ENCODE assay signal across 8 cellular contexts in genomic region chr12:57632369-57632897, GRCh38.
DNase-seq lines count a peak whose midpoint lies in the region; ATAC-seq, FAIRE-seq and TF ChIP-seq lines count a peak whose summit lies in the region.

No MANE protein-coding gene starts in this region.

- no peaks in the 10 kb centered on the region for H3K9me3 Mint-ChIP-seq in effector memory CD8-positive, alpha-beta T cell

- no peaks in the 10 kb centered on the region for H3K27me3 ChIP-seq in SU-DHL-6 (ENCODE audit: low read length)
- H3K27me3 ChIP-seq in muscle layer of colon (ENCODE audit: control insufficient read depth in 1 of 2, insufficient read depth in 2 of 2, low read length in 2 of 2), result peaks cover 5 to 42% of the 10 kb centered on the region in 2 donors

- H3K9ac ChIP-seq in SU-DHL-6 (ENCODE audit: low read length), result peak overlapping the region; percentile 71
- H3K9ac ChIP-seq in muscle layer of colon (ENCODE audit: low read length), result no peak overlapping the region

- peaks cover 9 to 10% of the 10 kb centered on the region in 2 donors for H3K4me1 Mint-ChIP-seq in effector memory CD8-positive, alpha-beta T cell (ENCODE audit: low read depth in 2 of 2)

- H2AFZ ChIP-seq in SU-DHL-6 (ENCODE audit: low read depth, low read length, severe bottlenecking), result peak overlapping the region; percentile 96

- no peaks in the 10 kb centered on the region for H3K9me2 ChIP-seq in SU-DHL-6 (replicated peaks; ENCODE audit: insufficient read depth, low read length)

- H3K4me1 ChIP-seq in muscle layer of colon (ENCODE audit: insufficient read depth, low read length), result no peaks in the 10 kb centered on the region

- no peak for FAIRE-seq in H54 (lab: Jason Lieb, UNC)

- H3K27ac ChIP-seq in C4-2B (peak overlapping the region; percentile 57), SU-DHL-6 (ENCODE audit: low read depth, low read length) (no peak overlapping the region), muscle layer of colon (ENCODE audit: low read depth, low read length) (no peak overlapping the region)

- peak overlapping the region; percentile 83 for H3K4me2 ChIP-seq in SU-DHL-6 (ENCODE audit: low read depth, low read length, poor library complexity, severe bottlenecking)

- peak overlapping the region; percentile 71 to 75 for H3K4me3 Mint-ChIP-seq in effector memory CD8-positive, alpha-beta T cell

- no peak for TF ChIP-seq CTCF in C4-2B (conservative IDR thresholded peaks at IDR 0.05)
- no peak for TF ChIP-seq CTCF in SU-DHL-6 (IDR thresholded peaks at IDR 0.05; ENCODE audit: insufficient read depth, low read length, poor library complexity, severe bottlenecking)

- DNase-seq in H54 (ENCODE audit: insufficient read length, low spot score) (no peak), NCI-H526 treated with DMSO at 0.1 percent for 48 hours (lab: John Stamatoyannopoulos, UW) (no peak), NCI-H446 treated with DMSO at 0.1 percent for 48 hours (lab: John Stamatoyannopoulos, UW) (no peak)
- DNase-seq in effector memory CD8-positive, alpha-beta T cell, result no peak

- H3K4me3 ChIP-seq in SU-DHL-6 (ENCODE audit: insufficient read depth, low read length, poor library complexity, severe bottlenecking), result peak overlapping the region; percentile 61
- H3K4me3 ChIP-seq in muscle layer of colon (ENCODE audit: low read depth in 1 of 2, low read length in 2 of 2), result peak overlapping the region; percentile 42 to 47

- H3K27me3 Mint-ChIP-seq in effector memory CD8-positive, alpha-beta T cell, result peaks cover 35 to 71% of the 10 kb centered on the region in 2 donors

- no peaks in the 10 kb centered on the region for H3K79me2 ChIP-seq in SU-DHL-6 (ENCODE audit: insufficient read depth, low read length)

- H3K9me3 ChIP-seq in SU-DHL-6 (ENCODE audit: insufficient read depth, low read length) (no peaks in the 10 kb centered on the region), muscle layer of colon (ENCODE audit: low read length) (no peaks in the 10 kb centered on the region)

- TF ChIP-seq POLR2A in H54 (IDR thresholded peaks at IDR 0.05; ENCODE audit: low read depth, low read length), result 0 out of 2 replicates have a peak, but pooled peaks have one; percentile 21

- peak overlapping the region in 1 of 2 donors; percentile 29 for H3K27ac Mint-ChIP-seq in effector memory CD8-positive, alpha-beta T cell

- H3F3A ChIP-seq in SU-DHL-6 (ENCODE audit: insufficient read depth), result no peaks in the 10 kb centered on the region

- no peaks in the 10 kb centered on the region for H3K36me3 Mint-ChIP-seq in effector memory CD8-positive, alpha-beta T cell (ENCODE audit: insufficient read depth)

- H3K36me3 ChIP-seq in SU-DHL-6 (ENCODE audit: low read length) (no peaks in the 10 kb centered on the region), muscle layer of colon (ENCODE audit: insufficient read depth, low read length) (no peaks in the 10 kb centered on the region)

- no peaks in the 10 kb centered on the region for H4K20me1 ChIP-seq in SU-DHL-6 (ENCODE audit: low read depth, low read length)

- peak; percentile 51 for ATAC-seq in effector memory CD8-positive, alpha-beta T cell (replicated peaks)
- no peak for ATAC-seq in HG03097 (IDR thresholded peaks at IDR 0.05; ENCODE audit: low FRiP score, unreplicated experiment)
